10 cellular contexts compared by ENCODE assay signal in the genomic region with DNA sequence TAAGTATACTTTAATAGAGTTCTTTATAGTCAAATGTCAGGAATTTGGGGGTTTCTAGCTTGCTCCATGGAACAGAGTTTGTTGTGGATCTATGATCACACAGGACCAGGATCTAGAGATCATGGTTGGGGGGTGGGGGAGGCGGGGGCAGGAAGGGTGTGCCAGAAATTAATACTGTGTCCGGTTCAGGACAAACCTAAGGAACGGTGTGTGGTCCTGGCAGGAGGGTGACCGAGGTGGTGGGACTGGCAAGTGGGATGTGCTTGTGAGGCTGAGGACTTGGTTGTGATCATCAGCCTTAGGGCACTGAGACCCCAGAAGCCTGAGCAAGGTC. TPM values are rescaled to one million over a fixed set of nuclear protein-coding genes. Genes with fewer than 3 reads are reported as not detected.
DNase-seq lines count a peak whose midpoint lies in the region; ATAC-seq lines count a peak whose summit lies in the region.
"Had no signal": no experiment of that assay in that cellular context is flagged by ENCODE, and none has a peak within 500 bp of the region (broad histone marks: within the 10 kb centered on the region; RNA-seq: fewer than 3 reads in every experiment).

No MANE protein-coding gene starts in this region.

- no peak for DNase-seq in T-helper 1 cell
- no peak for DNase-seq in activated naive CD8-positive, alpha-beta T cell treated with anti-CD3 and anti-CD28 coated beads for 36 hours
- no peak for DNase-seq in left colon
- no peak for DNase-seq in stimulated activated naive CD8-positive, alpha-beta T cell treated with anti-CD3 and anti-CD28 coated beads, Interleukin-15, amount 100 ng/mL, for 72 hours
- DNase-seq in stimulated activated CD4-positive, alpha-beta T cell treated with anti-CD3 and anti-CD28 coated beads, Interleukin-4, amount 100 ng/mL, for 4 hours: no peak
- DNase-seq in NCI-H226: no peak

- ATAC-seq in left colon: peak; percentile 42
- no peak for ATAC-seq in stimulated activated naive CD8-positive, alpha-beta T cell treated with anti-CD3 and anti-CD28 coated beads, Interleukin-15, amount 100 ng/mL, for 72 hours
- no peak for ATAC-seq in HG03571 (IDR thresholded peaks at IDR 0.05; ENCODE audit: unreplicated experiment)

- intact Hi-C loops in left colon (cut with DNase I, micrococcal nuclease): no loop called here

- peaks cover 3% of the 10 kb centered on the region for H3K27me3 Mint-ChIP-seq in T-helper 1 cell treated with Interleukin-12 subunit alpha and Interleukin-12 subunit beta and Interleukin-4 antibody, amounts not matched to agents 30 μg/mL and 1 μg/mL, for 36 hours (ENCODE audit: low read depth)
- no peaks in the 10 kb centered on the region for H3K27me3 Mint-ChIP-seq in activated naive CD8-positive, alpha-beta T cell treated with anti-CD3 and anti-CD28 coated beads for 36 hours
- H3K27me3 Mint-ChIP-seq in stimulated activated naive CD8-positive, alpha-beta T cell treated with anti-CD3 and anti-CD28 coated beads, Interleukin-15, amount 100 ng/mL, for 72 hours: no peaks in the 10 kb centered on the region

- no peak overlapping the region for H3K27ac Mint-ChIP-seq in T-helper 1 cell treated with Interleukin-12 subunit alpha and Interleukin-12 subunit beta and Interleukin-4 antibody, amounts not matched to agents 30 μg/mL and 1 μg/mL, for 36 hours
- no peak overlapping the region for H3K27ac Mint-ChIP-seq in activated naive CD8-positive, alpha-beta T cell treated with anti-CD3 and anti-CD28 coated beads for 36 hours
- peak overlapping the region; percentile 13 to 90 for H3K27ac Mint-ChIP-seq in stimulated activated naive CD8-positive, alpha-beta T cell treated with anti-CD3 and anti-CD28 coated beads, Interleukin-15, amount 100 ng/mL, for 72 hours

- H3K36me3 Mint-ChIP-seq in T-helper 1 cell treated with Interleukin-12 subunit alpha and Interleukin-12 subunit beta and Interleukin-4 antibody, amounts not matched to agents 30 μg/mL and 1 μg/mL, for 36 hours (ENCODE audit: low read depth): no peaks in the 10 kb centered on the region
- H3K36me3 Mint-ChIP-seq in activated naive CD8-positive, alpha-beta T cell treated with anti-CD3 and anti-CD28 coated beads for 36 hours: no peaks in the 10 kb centered on the region

- peaks cover 15% of the 10 kb centered on the region for H3K4me1 Mint-ChIP-seq in T-helper 1 cell treated with Interleukin-12 subunit alpha and Interleukin-12 subunit beta and Interleukin-4 antibody, amounts not matched to agents 30 μg/mL and 1 μg/mL, for 36 hours (ENCODE audit: low read depth)
- H3K4me1 Mint-ChIP-seq in activated naive CD8-positive, alpha-beta T cell treated with anti-CD3 and anti-CD28 coated beads for 36 hours: no peaks in the 10 kb centered on the region
- peaks cover 7% of the 10 kb centered on the region for H3K4me1 Mint-ChIP-seq in stimulated activated naive CD8-positive, alpha-beta T cell treated with anti-CD3 and anti-CD28 coated beads, Interleukin-15, amount 100 ng/mL, for 72 hours

- peak overlapping the region; percentile 86 for H3K4me3 Mint-ChIP-seq in T-helper 1 cell treated with Interleukin-12 subunit alpha and Interleukin-12 subunit beta and Interleukin-4 antibody, amounts not matched to agents 30 μg/mL and 1 μg/mL, for 36 hours
- peak overlapping the region; percentile 76 for H3K4me3 Mint-ChIP-seq in activated naive CD8-positive, alpha-beta T cell treated with anti-CD3 and anti-CD28 coated beads for 36 hours
- peak overlapping the region; percentile 73 for H3K4me3 Mint-ChIP-seq in stimulated activated naive CD8-positive, alpha-beta T cell treated with anti-CD3 and anti-CD28 coated beads, Interleukin-15, amount 100 ng/mL, for 72 hours

- no peaks in the 10 kb centered on the region for H3K9me3 Mint-ChIP-seq in T-helper 1 cell treated with Interleukin-12 subunit alpha and Interleukin-12 subunit beta and Interleukin-4 antibody, amounts not matched to agents 30 μg/mL and 1 μg/mL, for 36 hours
- no peaks in the 10 kb centered on the region for H3K9me3 Mint-ChIP-seq in activated naive CD8-positive, alpha-beta T cell treated with anti-CD3 and anti-CD28 coated beads for 36 hours
- no peaks in the 10 kb centered on the region for H3K9me3 Mint-ChIP-seq in stimulated activated naive CD8-positive, alpha-beta T cell treated with anti-CD3 and anti-CD28 coated beads, Interleukin-15, amount 100 ng/mL, for 72 hours

RNA-seq across cellular contexts. Expression of a gene that starts 27.9 kb away (rescaled TPM):
- total RNA-seq in activated naive CD8-positive, alpha-beta T cell treated with anti-CD3 and anti-CD28 coated beads for 36 hours: not detected
- total RNA-seq in left colon: not detected
- total RNA-seq: A172 had no signal

RNA-seq across cellular contexts. Expression of a gene that starts 41.0 kb away (rescaled TPM):
- not detected for total RNA-seq in activated naive CD8-positive, alpha-beta T cell treated with anti-CD3 and anti-CD28 coated beads for 36 hours
- not detected for total RNA-seq in left colon
- total RNA-seq: A172, lung had no signal

Comparison
In these comparisons a context has a peak if more than half of its experiments do, and no peak if none do; other contexts are left out.
1. H3K27ac Mint-ChIP-seq: peak in stimulated activated naive CD8-positive, alpha-beta T cell treated with anti-CD3 and anti-CD28 coated beads, Interleukin-15, amount 100 ng/mL, for 72 hours (2 of 2); none in T-helper 1 cell treated with Interleukin-12 subunit alpha and Interleukin-12 subunit beta and Interleukin-4 antibody, amounts not matched to agents 30 μg/mL and 1 μg/mL, for 36 hours (single experiment) and activated naive CD8-positive, alpha-beta T cell treated with anti-CD3 and anti-CD28 coated beads for 36 hours (single experiment).
2. Peak in every context shown above with its lines, with median percentiles within 50 percentile points of each other: H3K4me3 Mint-ChIP-seq.